ENCODE assay signal across 10 cellular contexts in the genomic region with DNA sequence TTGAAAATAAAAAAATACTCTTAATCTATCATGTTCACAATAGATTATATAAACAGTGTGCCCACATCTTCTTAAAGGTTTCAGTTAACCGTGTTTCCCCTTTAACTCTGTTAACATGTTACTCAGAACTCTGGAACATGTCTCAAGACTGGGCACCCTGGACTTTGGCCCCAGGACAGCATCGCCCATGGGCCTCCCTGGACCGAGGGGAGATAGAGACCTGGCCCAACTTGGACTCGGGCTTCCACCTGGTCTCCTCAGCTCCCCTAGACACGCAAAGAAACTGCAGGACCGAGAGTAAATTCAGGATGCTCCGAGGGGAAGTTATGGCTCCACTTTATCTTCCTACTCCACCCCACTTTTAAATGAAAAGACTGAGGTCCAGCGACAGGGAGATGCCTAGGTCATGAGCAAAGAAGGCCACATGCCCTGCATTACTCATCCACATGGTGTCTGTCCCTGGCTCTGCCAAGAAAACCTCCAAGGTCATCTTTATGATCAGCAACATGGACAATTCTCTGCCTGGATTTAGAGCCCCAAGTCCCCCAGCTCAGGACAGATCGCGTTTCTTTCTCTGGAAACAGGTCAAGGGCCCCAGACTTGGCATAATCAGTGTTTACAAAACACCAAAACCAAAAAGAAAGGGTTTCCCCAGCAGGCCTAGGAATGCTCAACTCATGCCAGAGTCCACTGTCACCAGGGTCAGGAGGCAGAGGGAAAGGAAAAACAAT. TPM values are rescaled to one million over a fixed set of nuclear protein-coding genes. Genes with fewer than 3 reads are reported as not detected.
A peak's percentile ranks its signal among the peaks of the same experiment; 100 is the strongest.
DNase-seq lines count a peak whose midpoint lies in the region; ATAC-seq and TF ChIP-seq lines count a peak whose summit lies in the region.
"Had no signal": no experiment of that assay in that cellular context is flagged by ENCODE, and none has a peak within 500 bp of the region (broad histone marks: within the 10 kb centered on the region; RNA-seq: fewer than 3 reads in every experiment).

No MANE protein-coding gene starts in this region.

- no peak for ATAC-seq in activated naive CD8-positive, alpha-beta T cell treated with anti-CD3 and anti-CD28 coated beads, Interleukin-2, amount 50 U/mL, for 24 hours
- ATAC-seq in heart left ventricle: peak; percentile 30 to 65 (median 52)
- no peak for ATAC-seq in stimulated activated memory B cell treated with anti-CD40 and anti-IgM and Interleukin-4, amounts not matched to agents 10 μg/mL and 1 μg/mL and 100 μg/mL, for 72 hours
- no peak for ATAC-seq in GM18868 (IDR thresholded peaks at IDR 0.05; ENCODE audit: unreplicated experiment)
- no peak for ATAC-seq in HG02642 (IDR thresholded peaks at IDR 0.05; ENCODE audit: poor library complexity, unreplicated experiment)
- ATAC-seq in esophagus mucosa: no peak

- H3K27ac ChIP-seq in heart left ventricle (peak overlapping the region; percentile 53 to 85 (median 75)), prostate gland (peak overlapping the region; percentile 34 to 36)

- TF ChIP-seq CTCF in AG10803 (conservative IDR thresholded peaks at IDR 0.05; ENCODE audit: low read length): no peak
- no peak for TF ChIP-seq CTCF in heart left ventricle (IDR thresholded peaks at IDR 0.05)
- no peak for TF ChIP-seq CTCF in prostate gland (IDR thresholded peaks at IDR 0.05)

- H3K9me3 ChIP-seq in heart left ventricle (no peaks in the 10 kb centered on the region), prostate gland (no peaks in the 10 kb centered on the region)
- H3K9me3 ChIP-seq: Caco-2 had no signal

- H3K9me3 Mint-ChIP-seq in activated naive CD8-positive, alpha-beta T cell treated with anti-CD3 and anti-CD28 coated beads, Interleukin-2, amount 50 U/mL, for 24 hours: no peaks in the 10 kb centered on the region
- no peaks in the 10 kb centered on the region for H3K9me3 Mint-ChIP-seq in stimulated activated memory B cell treated with anti-CD40 and anti-IgM and Interleukin-4, amounts not matched to agents 10 μg/mL and 1 μg/mL and 100 μg/mL, for 72 hours
- H3K9me3 Mint-ChIP-seq: mesothelial cell of epicardium had no signal

- TF ChIP-seq POLR2A in heart left ventricle (IDR thresholded peaks at IDR 0.05) (no peak), prostate gland (IDR thresholded peaks at IDR 0.05) (no peak)

- peak overlapping the region; percentile 62 for H3K27ac Mint-ChIP-seq in activated naive CD8-positive, alpha-beta T cell treated with anti-CD3 and anti-CD28 coated beads, Interleukin-2, amount 50 U/mL, for 24 hours
- H3K27ac Mint-ChIP-seq in stimulated activated memory B cell treated with anti-CD40 and anti-IgM and Interleukin-4, amounts not matched to agents 10 μg/mL and 1 μg/mL and 100 μg/mL, for 72 hours: no peak overlapping the region
- H3K27ac Mint-ChIP-seq: mesothelial cell of epicardium had no signal

- WGBS in heart left ventricle, 4 donors: 50 to 60% (median 58%) methylated on average over 10 of the region's 10 CpGs
- 67% methylated on average over 10 of the region's 10 CpGs for WGBS in prostate gland

- H3K27me3 ChIP-seq in heart left ventricle (no peaks in the 10 kb centered on the region), prostate gland (replicated peaks; ENCODE audit: insufficient read depth) (no peaks in the 10 kb centered on the region)

- H3K4me1 ChIP-seq in heart left ventricle (peaks cover 12 to 45% (median 32%) of the 10 kb centered on the region in 12 donors), prostate gland (replicated peaks) (no peaks in the 10 kb centered on the region)

- intact Hi-C loops in heart left ventricle (cut with DNase I) (loop anchor here in 1 of 10 donors (10.0 kb wide), 1 partner anchor 243 kb away; no protein-coding TSS in a partner anchor), prostate gland (cut with DNase I) (no loop called here)

- peak; percentile 80 for DNase-seq in AG10803 (ENCODE audit: low read depth)
- DNase-seq in activated naive CD8-positive, alpha-beta T cell treated with anti-CD3 and anti-CD28 coated beads, Interleukin-2, amount 50 U/mL, for 24 hours: no peak
- peak in 2 of 5 donors; percentile 31 to 39 for DNase-seq in heart left ventricle
- no peak for DNase-seq in prostate gland (ENCODE audit: low spot score)
- DNase-seq: Caco-2 had no signal

- no peaks in the 10 kb centered on the region for H3K27me3 Mint-ChIP-seq in activated naive CD8-positive, alpha-beta T cell treated with anti-CD3 and anti-CD28 coated beads, Interleukin-2, amount 50 U/mL, for 24 hours
- no peaks in the 10 kb centered on the region for H3K27me3 Mint-ChIP-seq in stimulated activated memory B cell treated with anti-CD40 and anti-IgM and Interleukin-4, amounts not matched to agents 10 μg/mL and 1 μg/mL and 100 μg/mL, for 72 hours

- peaks cover 0 to 97% (median 83%) of the 10 kb centered on the region in 9 donors for H3K36me3 ChIP-seq in heart left ventricle
- peaks cover 12 to 26% of the 10 kb centered on the region in 2 donors for H3K36me3 ChIP-seq in prostate gland

- H3K4me3 ChIP-seq in AG10803 (ENCODE audit: low read length) (no peak overlapping the region), heart left ventricle (no peak overlapping the region), prostate gland (no peak overlapping the region)

- H3K4me1 Mint-ChIP-seq in activated naive CD8-positive, alpha-beta T cell treated with anti-CD3 and anti-CD28 coated beads, Interleukin-2, amount 50 U/mL, for 24 hours: peaks cover 13% of the 10 kb centered on the region
- peaks cover 5% of the 10 kb centered on the region for H3K4me1 Mint-ChIP-seq in stimulated activated memory B cell treated with anti-CD40 and anti-IgM and Interleukin-4, amounts not matched to agents 10 μg/mL and 1 μg/mL and 100 μg/mL, for 72 hours
- H3K4me1 Mint-ChIP-seq: mesothelial cell of epicardium had no signal

- H3K4me3 Mint-ChIP-seq in activated naive CD8-positive, alpha-beta T cell treated with anti-CD3 and anti-CD28 coated beads, Interleukin-2, amount 50 U/mL, for 24 hours: no peak overlapping the region
- no peak overlapping the region for H3K4me3 Mint-ChIP-seq in stimulated activated memory B cell treated with anti-CD40 and anti-IgM and Interleukin-4, amounts not matched to agents 10 μg/mL and 1 μg/mL and 100 μg/mL, for 72 hours
- H3K4me3 Mint-ChIP-seq: mesothelial cell of epicardium had no signal

- peaks cover 68% of the 10 kb centered on the region for H3K36me3 Mint-ChIP-seq in activated naive CD8-positive, alpha-beta T cell treated with anti-CD3 and anti-CD28 coated beads, Interleukin-2, amount 50 U/mL, for 24 hours (ENCODE audit: low read depth)
- H3K36me3 Mint-ChIP-seq in stimulated activated memory B cell treated with anti-CD40 and anti-IgM and Interleukin-4, amounts not matched to agents 10 μg/mL and 1 μg/mL and 100 μg/mL, for 72 hours: peaks cover 92% of the 10 kb centered on the region

RNA-seq across cellular contexts. Expression of a gene that starts 17.3 kb away (rescaled TPM):
- 1,000 to 10,000 TPM in 2 of 9 donors, 100 to 1,000 TPM in 7; 416 to 1,563 (median 738) TPM for total RNA-seq in heart left ventricle
- polyA plus RNA-seq in heart left ventricle: 1,000 to 10,000 TPM in 1 of 2 donors, 100 to 1,000 TPM in 1; 819 to 1,415 TPM
- 100 to 1,000 TPM; 195 to 270 TPM for total RNA-seq in prostate gland
- total RNA-seq in esophagus mucosa: 125 TPM

RNA-seq across cellular contexts. Expression of a gene that starts 43.1 kb away (rescaled TPM):
- 100 to 1,000 TPM in 8 of 9 donors, 10 to 100 TPM in 1; 86.0 to 180 (median 122) TPM for total RNA-seq in heart left ventricle
- polyA plus RNA-seq in heart left ventricle: 10 to 100 TPM; 97.1 to 97.6 TPM
- total RNA-seq in prostate gland: 10 to 100 TPM; 61.9 to 81.6 TPM
- total RNA-seq in esophagus mucosa: 71.5 TPM

Comparison
In these comparisons a context has a peak if more than half of its experiments do, and no peak if none do; other contexts are left out.
1. ATAC-seq: peak in heart left ventricle (4 of 4); none in activated naive CD8-positive, alpha-beta T cell treated with anti-CD3 and anti-CD28 coated beads, Interleukin-2, amount 50 U/mL, for 24 hours (single experiment), stimulated activated memory B cell treated with anti-CD40 and anti-IgM and Interleukin-4, amounts not matched to agents 10 μg/mL and 1 μg/mL and 100 μg/mL, for 72 hours (single experiment), GM18868 (single experiment), HG02642 (single experiment) and esophagus mucosa (single experiment).